In genomic region chr1:14190508-14190907, GRCh38 we compare ENCODE assay signal across 12 cellular contexts.
DNase-seq lines count a peak whose midpoint lies in the region; ATAC-seq and TF ChIP-seq lines count a peak whose summit lies in the region.
"Had no signal": no experiment of that assay in that cellular context is flagged by ENCODE, and none has a peak within 500 bp of the region (broad histone marks: within the 10 kb centered on the region; RNA-seq: fewer than 3 reads in every experiment).

No MANE protein-coding gene starts in this region.

- intact Hi-C loops in upper lobe of right lung (cut with DNase I) (no loop called here), left ventricle myocardium inferior (cut with micrococcal nuclease) (no loop called here)

- TF ChIP-seq CTCF in RWPE2 (IDR thresholded peaks at IDR 0.05; ENCODE audit: poor library complexity, severe bottlenecking) = no peak
- no peak for TF ChIP-seq CTCF in upper lobe of right lung (IDR thresholded peaks at IDR 0.05)
- TF ChIP-seq CTCF in left ventricle myocardium inferior (IDR thresholded peaks at IDR 0.05; ENCODE audit: borderline replicate concordance) = no peak

- peak; percentile 99 for ATAC-seq in RWPE2 (ENCODE audit: low read depth)
- peak; percentile 15 for ATAC-seq in upper lobe of right lung

- H3K4me1 ChIP-seq in RWPE2 (ENCODE audit: insufficient read depth, poor library complexity, severe bottlenecking) (peaks cover 18% of the 10 kb centered on the region), upper lobe of right lung (no peaks in the 10 kb centered on the region), left ventricle myocardium inferior (no peaks in the 10 kb centered on the region)

- no peaks in the 10 kb centered on the region for H3K36me3 ChIP-seq in RWPE2 (ENCODE audit: low read depth)
- no peaks in the 10 kb centered on the region for H3K36me3 ChIP-seq in upper lobe of right lung
- H3K36me3 ChIP-seq in left ventricle myocardium inferior = no peaks in the 10 kb centered on the region
- H3K36me3 ChIP-seq: WERI-Rb-1 had no signal

- H3K27ac ChIP-seq in RWPE2 (ENCODE audit: poor library complexity, severe bottlenecking) (peak overlapping the region; percentile 74), upper lobe of right lung (no peak overlapping the region), left ventricle myocardium inferior (replicated peaks) (no peak overlapping the region)
- H3K27ac ChIP-seq: WERI-Rb-1 had no signal

- peak; percentile 12 for DNase-seq in HPDE6-E6E7 (ENCODE audit: extremely low spot score)
- DNase-seq in RWPE2 (ENCODE audit: low spot score) = peak; percentile 82
- peak; percentile 54 for DNase-seq in glomerular visceral epithelial cell (ENCODE audit: extremely low spot score)
- DNase-seq in upper lobe of right lung = no peak
- no peak for DNase-seq in left ventricle myocardium inferior
- no peak for DNase-seq in SHP77 (lab: John Stamatoyannopoulos, UW)
- DNase-seq in stimulated activated naive CD4-positive, alpha-beta T cell (lab: John Stamatoyannopoulos, UW) = no peak
- DNase-seq: activated CD8-positive, alpha-beta memory T cell treated with anti-CD3 and anti-CD28 coated beads for 24 hours; activated effector memory CD4-positive, alpha-beta T cell treated with Interleukin-2 at 50 U/mL for 16 hours; HFFc6; occipital lobe; WERI-Rb-1 had no signal

- H3K4me3 ChIP-seq in RWPE2 (ENCODE audit: severe bottlenecking) (no peak overlapping the region), upper lobe of right lung (no peak overlapping the region), left ventricle myocardium inferior (no peak overlapping the region)

- H3K9me3 ChIP-seq in RWPE2 (ENCODE audit: severe bottlenecking) (no peaks in the 10 kb centered on the region), upper lobe of right lung (no peaks in the 10 kb centered on the region), left ventricle myocardium inferior (replicated peaks) (no peaks in the 10 kb centered on the region)

- H3K27me3 ChIP-seq in RWPE2 (ENCODE audit: insufficient read depth, poor library complexity, severe bottlenecking) (no peaks in the 10 kb centered on the region), upper lobe of right lung (no peaks in the 10 kb centered on the region), left ventricle myocardium inferior (ENCODE audit: low read depth) (peaks cover 30% of the 10 kb centered on the region)

Comparison
In these comparisons a context has a peak if more than half of its experiments do, and no peak if none do; other contexts are left out.
1. DNase-seq: peak in HPDE6-E6E7 (single experiment), RWPE2 (single experiment) and glomerular visceral epithelial cell (single experiment); none in upper lobe of right lung (single experiment), left ventricle myocardium inferior (single experiment), SHP77 (0 of 2) and stimulated activated naive CD4-positive, alpha-beta T cell (0 of 6).